17 cellular contexts compared by ENCODE assay signal in the genomic region with DNA sequence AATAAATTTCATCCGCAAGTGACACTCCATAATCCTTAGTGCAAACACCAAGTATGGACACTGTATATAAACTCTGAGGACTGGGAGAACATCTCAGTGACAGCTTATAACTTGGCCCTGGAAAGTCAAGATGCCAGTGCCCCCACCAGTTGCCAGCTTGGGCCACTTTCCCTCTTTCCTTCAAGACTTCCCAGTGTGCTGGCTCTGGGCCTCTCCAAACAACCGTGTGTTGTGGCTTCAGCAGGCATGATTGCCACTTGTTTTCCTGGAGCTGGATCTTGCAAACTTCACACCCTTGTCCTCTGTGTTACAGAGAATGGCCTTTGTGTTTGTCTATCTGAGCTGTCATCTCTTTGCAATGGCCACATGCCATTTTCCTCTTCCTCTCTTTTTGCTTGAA. TPM values are rescaled to one million over a fixed set of nuclear protein-coding genes. Genes with fewer than 3 reads are reported as not detected.
A peak's percentile ranks its signal among the peaks of the same experiment; 100 is the strongest.
DNase-seq lines count a peak whose midpoint lies in the region; ATAC-seq and TF ChIP-seq lines count a peak whose summit lies in the region.
"Had no signal": no experiment of that assay in that cellular context is flagged by ENCODE, and none has a peak within 500 bp of the region (broad histone marks: within the 10 kb centered on the region; RNA-seq: fewer than 3 reads in every experiment).

No MANE protein-coding gene starts in this region.

- no peak overlapping the region for H3K27ac Mint-ChIP-seq in activated CD4-positive, alpha-beta memory T cell treated with anti-CD3 and anti-CD28 coated beads for 36 hours
- H3K27ac Mint-ChIP-seq in Caco-2 (ENCODE audit: unreplicated experiment): no peak overlapping the region
- H3K27ac Mint-ChIP-seq: CD8-positive, alpha-beta memory T cell; HFFc6 had no signal

- H3K27ac ChIP-seq in RWPE2 (ENCODE audit: poor library complexity, severe bottlenecking) (peak overlapping the region; percentile 30), esophagus muscularis mucosa (replicated peaks in 1 of 4) (peak overlapping the region in 3 of 4 donors; percentile 42 to 50 (median 49)), sigmoid colon (peak overlapping the region in 3 of 4 donors; percentile 62 to 75 (median 63))
- H3K27ac ChIP-seq: BLaER1 had no signal

- no peak for TF ChIP-seq EP300 in esophagus muscularis mucosa (IDR thresholded peaks at IDR 0.05)
- no peak for TF ChIP-seq EP300 in sigmoid colon (IDR thresholded peaks at IDR 0.05)

- no peaks in the 10 kb centered on the region for H3K9me3 ChIP-seq in RWPE2 (ENCODE audit: severe bottlenecking)
- peaks cover 0 to 5% (median 2%) of the 10 kb centered on the region in 4 donors for H3K9me3 ChIP-seq in esophagus muscularis mucosa
- no peaks in the 10 kb centered on the region for H3K9me3 ChIP-seq in sigmoid colon
- H3K9me3 ChIP-seq in Caco-2: peaks cover 6% of the 10 kb centered on the region; the same call in 1 of the 2 replicates
- H3K9me3 ChIP-seq: BLaER1 had no signal

- intact Hi-C loops in esophagus muscularis mucosa (cut with DNase I) (no loop called here), sigmoid colon (cut with DNase I) (no loop called here), Caco-2 (cut with micrococcal nuclease; ENCODE audit: unreplicated experiment) (no loop called here)
- intact Hi-C loops in activated CD4-positive, alpha-beta memory T cell treated with anti-CD3 and anti-CD28 coated beads for 36 hours (cut with micrococcal nuclease): no loop called here

- 44% methylated on average over 2 of the region's 2 CpGs for WGBS in esophagus muscularis mucosa
- WGBS in sigmoid colon, 2 donors: 67 to 72% methylated on average over 2 of the region's 2 CpGs

- ATAC-seq in RWPE2 (ENCODE audit: low read depth): no peak

- no peaks in the 10 kb centered on the region for H3K27me3 Mint-ChIP-seq in activated CD4-positive, alpha-beta memory T cell treated with anti-CD3 and anti-CD28 coated beads for 36 hours
- H3K27me3 Mint-ChIP-seq in Caco-2 (ENCODE audit: insufficient read depth, unreplicated experiment): no peaks in the 10 kb centered on the region

- H3K4me3 ChIP-seq in RWPE2 (ENCODE audit: severe bottlenecking) (no peak overlapping the region), esophagus muscularis mucosa (no peak overlapping the region), sigmoid colon (no peak overlapping the region), Caco-2 (ENCODE audit: low read depth, low read length) (no peak overlapping the region)
- H3K4me3 ChIP-seq: BLaER1 had no signal

- peaks cover 3% of the 10 kb centered on the region for H3K4me1 Mint-ChIP-seq in activated CD4-positive, alpha-beta memory T cell treated with anti-CD3 and anti-CD28 coated beads for 36 hours (ENCODE audit: low read depth)
- peaks cover 9% of the 10 kb centered on the region for H3K4me1 Mint-ChIP-seq in Caco-2 (ENCODE audit: low read depth, unreplicated experiment)

- TF ChIP-seq CTCF in RWPE2 (IDR thresholded peaks at IDR 0.05; ENCODE audit: poor library complexity, severe bottlenecking) (no peak), esophagus muscularis mucosa (IDR thresholded peaks at IDR 0.05) (no peak), sigmoid colon (IDR thresholded peaks at IDR 0.05) (no peak), Caco-2 (IDR thresholded peaks at IDR 0.05; ENCODE audit: insufficient read depth in 1 of 2, low read depth in 1 of 2, low read length in 1 of 2, severe bottlenecking in 1 of 2, unreplicated experiment in 1 of 2) (no peak)

- TF ChIP-seq POLR2A in esophagus muscularis mucosa (IDR thresholded peaks at IDR 0.05; ENCODE audit: low read depth): no peak
- no peak for TF ChIP-seq POLR2A in sigmoid colon (IDR thresholded peaks at IDR 0.05)

- BruUV-seq in Caco-2 (replicated peaks; lab: Mats Ljungman, UMichigan): no TSS peak

- H3K4me1 ChIP-seq in RWPE2 (ENCODE audit: insufficient read depth, poor library complexity, severe bottlenecking): no peaks in the 10 kb centered on the region
- peaks cover 9 to 49% (median 43%) of the 10 kb centered on the region in 4 donors for H3K4me1 ChIP-seq in esophagus muscularis mucosa
- H3K4me1 ChIP-seq in sigmoid colon: peaks cover 0 to 41% (median 29%) of the 10 kb centered on the region in 4 donors
- H3K4me1 ChIP-seq in Caco-2: no peaks in the 10 kb centered on the region
- H3K4me1 ChIP-seq: BLaER1 had no signal

- no peaks in the 10 kb centered on the region for H3K36me3 Mint-ChIP-seq in activated CD4-positive, alpha-beta memory T cell treated with anti-CD3 and anti-CD28 coated beads for 36 hours
- no peaks in the 10 kb centered on the region for H3K36me3 Mint-ChIP-seq in Caco-2 (ENCODE audit: insufficient read depth, unreplicated experiment)
- H3K36me3 Mint-ChIP-seq: CD8-positive, alpha-beta memory T cell had no signal

- DNase-seq in G401 (ENCODE audit: low spot score): peak; percentile 42
- DNase-seq in RWPE2 (ENCODE audit: low spot score): no peak
- DNase-seq in esophagus muscularis mucosa (ENCODE audit: extremely low spot score): no peak
- no peak for DNase-seq in sigmoid colon
- DNase-seq in HuH-7 (ENCODE audit: low spot score): no peak
- no peak for DNase-seq in activated CD4-positive, alpha-beta memory T cell treated with anti-CD3 and anti-CD28 coated beads for 36 hours
- DNase-seq in Caco-2: no peak
- no peak for DNase-seq in stimulated activated CD4-positive, alpha-beta T cell treated with anti-CD3 and anti-CD28 coated beads, Interleukin-4, amount 100 ng/mL, for 4 hours
- DNase-seq: CD8-positive, alpha-beta memory T cell; DMS79 treated with DMSO at 0.1 percent for 48 hours; HFFc6; KBM-7; NCI-H1048; NCI-H524 treated with DMSO at 0.1 percent for 48 hours had no signal

- in situ Hi-C loops in G401 (cut with HindIII; ENCODE audit: low sequenced_read_pairs): no loop called here

- CTCF ChIA-PET in activated CD4-positive, alpha-beta memory T cell treated with anti-CD3 and anti-CD28 coated beads for 36 hours (lab: Charles Lee): no interaction called here
- CTCF ChIA-PET in Caco-2 (lab: Charles Lee): no interaction called here

- POLR2A ChIA-PET in activated CD4-positive, alpha-beta memory T cell treated with anti-CD3 and anti-CD28 coated beads for 36 hours (lab: Charles Lee): no interaction called here
- POLR2A ChIA-PET in Caco-2 (lab: Charles Lee): no interaction called here

- H3K36me3 ChIP-seq in RWPE2 (ENCODE audit: low read depth): no peaks in the 10 kb centered on the region
- H3K36me3 ChIP-seq in esophagus muscularis mucosa: no peaks in the 10 kb centered on the region
- H3K36me3 ChIP-seq in sigmoid colon: no peaks in the 10 kb centered on the region
- H3K36me3 ChIP-seq in Caco-2 (ENCODE audit: control insufficient read depth, insufficient read depth, low read length): no peaks in the 10 kb centered on the region
- H3K36me3 ChIP-seq: BLaER1 had no signal

- no peaks in the 10 kb centered on the region for H3K27me3 ChIP-seq in RWPE2 (ENCODE audit: insufficient read depth, poor library complexity, severe bottlenecking)
- H3K27me3 ChIP-seq in esophagus muscularis mucosa: no peaks in the 10 kb centered on the region
- H3K27me3 ChIP-seq in sigmoid colon: no peaks in the 10 kb centered on the region
- no peaks in the 10 kb centered on the region for H3K27me3 ChIP-seq in Caco-2 (replicated peaks; ENCODE audit: control insufficient read depth, insufficient read depth, low read length)
- H3K27me3 ChIP-seq: BLaER1 had no signal

- H3K4me3 Mint-ChIP-seq in activated CD4-positive, alpha-beta memory T cell treated with anti-CD3 and anti-CD28 coated beads for 36 hours: no peak overlapping the region
- H3K4me3 Mint-ChIP-seq in Caco-2 (ENCODE audit: unreplicated experiment): no peak overlapping the region
- H3K4me3 Mint-ChIP-seq: CD8-positive, alpha-beta memory T cell; HFFc6 had no signal

- H3K9me3 Mint-ChIP-seq in activated CD4-positive, alpha-beta memory T cell treated with anti-CD3 and anti-CD28 coated beads for 36 hours: peaks cover 5% of the 10 kb centered on the region
- peaks cover 25% of the 10 kb centered on the region for H3K9me3 Mint-ChIP-seq in Caco-2 (ENCODE audit: unreplicated experiment)
- H3K9me3 Mint-ChIP-seq: HFFc6 had no signal

RNA-seq across cellular contexts. Expression of a gene that starts 37.0 kb away (rescaled TPM):
- total RNA-seq in G401 (2014; rRNA removed; shearing (Covaris generic)): not detected in 2 replicates
- not detected for total RNA-seq in esophagus muscularis mucosa
- not detected for total RNA-seq in sigmoid colon
- polyA plus RNA-seq in sigmoid colon: not detected
- not detected for total RNA-seq in activated CD4-positive, alpha-beta memory T cell treated with anti-CD3 and anti-CD28 coated beads for 36 hours
- not detected in 2 replicates for total RNA-seq in Caco-2 (2022)
- total RNA-seq: CD8-positive, alpha-beta memory T cell; H4; HFFc6; Right ventricle myocardium inferior had no signal
- polyA plus RNA-seq: CD8-positive, alpha-beta memory T cell had no signal
